25 cellular contexts compared by ENCODE assay signal in the genomic region with DNA sequence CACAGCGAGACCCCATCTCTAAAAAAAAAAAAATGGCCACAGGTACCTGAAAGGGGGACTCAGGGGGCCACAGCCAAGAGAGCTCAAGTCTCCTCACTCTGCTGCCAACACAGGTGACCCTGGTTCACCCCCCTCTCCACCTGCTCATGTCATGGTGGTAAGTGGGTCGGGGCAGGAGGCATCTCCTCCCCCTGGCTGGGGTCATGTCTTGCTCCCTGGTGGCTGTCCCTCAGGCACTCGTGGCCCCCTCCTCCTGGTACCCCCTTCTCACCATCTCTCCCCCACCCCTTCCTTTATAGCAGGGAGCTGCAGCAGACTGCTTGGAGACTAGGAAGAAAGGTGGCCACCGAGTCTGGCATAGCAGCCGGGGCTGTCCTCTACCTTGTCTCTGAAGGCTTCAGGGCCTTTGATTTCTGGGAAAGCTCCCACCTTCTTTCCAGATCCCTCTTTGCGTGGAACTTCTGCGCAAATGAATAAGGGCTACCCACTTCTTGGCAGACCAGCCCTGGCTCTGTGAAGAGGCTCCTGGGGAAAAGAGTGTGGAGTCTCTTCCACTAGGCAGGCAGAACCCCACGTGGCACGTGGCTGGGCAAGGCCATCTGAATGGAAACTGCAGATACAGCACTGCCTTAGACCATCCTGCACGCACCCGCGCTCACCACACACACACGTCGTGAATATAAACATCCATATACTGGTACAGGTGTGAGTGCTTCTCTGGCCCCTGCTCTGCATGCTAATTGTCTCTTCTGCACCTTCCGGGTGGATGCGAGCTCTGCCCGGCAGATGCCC. TPM values are rescaled to one million over a fixed set of nuclear protein-coding genes. Genes with fewer than 3 reads are reported as not detected.
DNase-seq lines count a peak whose midpoint lies in the region; ATAC-seq, FAIRE-seq and TF ChIP-seq lines count a peak whose summit lies in the region.
"Had no signal": no experiment of that assay in that cellular context is flagged by ENCODE, and none has a peak within 500 bp of the region (broad histone marks: within the 10 kb centered on the region; RNA-seq: fewer than 3 reads in every experiment).

No MANE protein-coding gene starts in this region.

- no peak for TF ChIP-seq RAD21 in HepG2 (CRISPR knock-in tag; IDR thresholded peaks at IDR 0.05)

- H3K4me1 Mint-ChIP-seq in endodermal cell, result no peaks in the 10 kb centered on the region

- H3K4me2 ChIP-seq in HepG2 (ENCODE audit: low read depth, low read length) (no peak overlapping the region), osteoblast (ENCODE audit: insufficient read depth, low read length) (no peak overlapping the region)
- H3K4me2 ChIP-seq: BLaER1 treated with 17β-estradiol and CSF1 and Interleukin-3, amounts not matched to agents 10 nM and 100 nM; PC-9; SK-N-SH had no signal

- peaks cover 6% of the 10 kb centered on the region for H3K27me3 Mint-ChIP-seq in endodermal cell (ENCODE audit: insufficient read depth)

- FAIRE-seq in HepG2 (lab: Jason Lieb, UNC), result no peak
- FAIRE-seq: A204.1, D721Med, G401.6, K562 had no signal

- H3K4me1 ChIP-seq in HepG2 (ENCODE audit: insufficient read depth, low read length) (no peaks in the 10 kb centered on the region), right lobe of liver (no peaks in the 10 kb centered on the region), endodermal cell (ENCODE audit: control insufficient read depth, insufficient read depth, low read length) (no peaks in the 10 kb centered on the region), osteoblast (ENCODE audit: insufficient read depth, low read length) (no peaks in the 10 kb centered on the region), upper lobe of right lung (no peaks in the 10 kb centered on the region)
- H3K4me1 ChIP-seq: BLaER1 treated with 17β-estradiol and CSF1 and Interleukin-3, amounts not matched to agents 10 nM and 100 nM had no signal

- no peaks in the 10 kb centered on the region for H3K9me3 Mint-ChIP-seq in endodermal cell
- H3K9me3 Mint-ChIP-seq: CD4-positive, alpha-beta T cell had no signal

- H3K27ac ChIP-seq in HepG2 (ENCODE audit: extremely low read length, insufficient read depth, low read length), result no peak overlapping the region
- no peak overlapping the region for H3K27ac ChIP-seq in right lobe of liver
- no peak overlapping the region for H3K27ac ChIP-seq in endodermal cell (ENCODE audit: low read depth, low read length)
- no peak overlapping the region for H3K27ac ChIP-seq in osteoblast (ENCODE audit: low read depth, low read length)
- no peak overlapping the region for H3K27ac ChIP-seq in upper lobe of right lung
- H3K27ac ChIP-seq: BLaER1 treated with 17β-estradiol and CSF1 and Interleukin-3, amounts not matched to agents 10 nM and 100 nM; PC-9 had no signal

- H3K9ac ChIP-seq in HepG2 (ENCODE audit: insufficient read depth, low read depth, low read length), result no peak overlapping the region
- H3K9ac ChIP-seq in endodermal cell (ENCODE audit: extremely low read depth, low read length, poor library complexity, severe bottlenecking), result no peak overlapping the region
- H3K9ac ChIP-seq: BLaER1 treated with 17β-estradiol and CSF1 and Interleukin-3, amounts not matched to agents 10 nM and 100 nM; SK-N-SH had no signal

- no peak overlapping the region for H3K4me3 ChIP-seq in HepG2 (replicated peaks in 1 of 3; ENCODE audit: insufficient read depth in 1 of 3, low read depth in 2 of 3, low read length in 3 of 3)
- no peak overlapping the region for H3K4me3 ChIP-seq in right lobe of liver
- H3K4me3 ChIP-seq in endodermal cell (ENCODE audit: low read length), result no peak overlapping the region
- no peak overlapping the region for H3K4me3 ChIP-seq in osteoblast (ENCODE audit: insufficient read depth, low read length)
- no peak overlapping the region for H3K4me3 ChIP-seq in upper lobe of right lung
- H3K4me3 ChIP-seq: BLaER1 treated with 17β-estradiol and CSF1 and Interleukin-3, amounts not matched to agents 10 nM and 100 nM; K562; PC-9 had no signal

- H3K36me3 ChIP-seq in HepG2 (replicated peaks in 1 of 2; ENCODE audit: control insufficient read depth in 1 of 2, insufficient read depth in 2 of 2, low read length in 2 of 2) (no peaks in the 10 kb centered on the region), right lobe of liver (no peaks in the 10 kb centered on the region), endodermal cell (ENCODE audit: control insufficient read depth, insufficient read depth, low read length) (no peaks in the 10 kb centered on the region), osteoblast (ENCODE audit: insufficient read depth, low read length) (no peaks in the 10 kb centered on the region), upper lobe of right lung (no peaks in the 10 kb centered on the region)
- H3K36me3 ChIP-seq: BLaER1 treated with 17β-estradiol and CSF1 and Interleukin-3, amounts not matched to agents 10 nM and 100 nM had no signal

- no peak overlapping the region for H3K4me3 Mint-ChIP-seq in endodermal cell
- H3K4me3 Mint-ChIP-seq: CD4-positive, alpha-beta T cell had no signal

- CTCF ChIA-PET in HepG2 (lab: Yijun Ruan, JAX; ENCODE audit: low intra/inter-chr PET ratio, low total read pairs), result no interaction called here

- no TSS peak for BruUV-seq in HepG2 (replicated peaks; lab: Mats Ljungman, UMichigan)

- no peak for DNase-seq in HepG2 (ENCODE audit: low spot score)
- DNase-seq in right lobe of liver, result no peak
- peak; percentile 26 for DNase-seq in endodermal cell
- DNase-seq in osteoblast (ENCODE audit: insufficient read length, low spot score, missing footprints), result peak; percentile 46
- peak; percentile 41 for DNase-seq in upper lobe of right lung
- no peak for DNase-seq in NCI-H446 (lab: John Stamatoyannopoulos, UW)
- DNase-seq in stimulated activated CD4-positive, alpha-beta T cell treated with anti-CD3 and anti-CD28 coated beads, Interleukin-2, amount 100 ng/mL, for 48 hours, result no peak
- DNase-seq: CD4-positive, alpha-beta T cell; Kasumi-1; NCI-H1105; NCI-H1436 treated with DMSO at 0.1 percent for 48 hours; NCI-H187 treated with DMSO at 0.1 percent for 48 hours; NCI-H2107; NCI-H524 treated with DMSO at 0.1 percent for 48 hours; NCI-H774; PC-9; SK-N-SH; SW 1271 had no signal

- WGBS in HepG2 (ENCODE audit: low lambda C conversion rate), result 26% methylated on average over 10 of the region's 17 CpGs
- WGBS in right lobe of liver (ENCODE audit: insufficient coverage, low coverage, low lambda C conversion rate, missing lambda C conversion rate), result 33% methylated on average over 2 of the region's 17 CpGs
- WGBS in endodermal cell (ENCODE audit: insufficient coverage in 1 of 2, insufficient read length in 1 of 2), 2 experiments, result 87% methylated on average over 13 to 17 of the region's 17 CpGs

- H3K27ac Mint-ChIP-seq in endodermal cell, result no peak overlapping the region
- H3K27ac Mint-ChIP-seq: CD4-positive, alpha-beta T cell had no signal

- TF ChIP-seq POLR2A in HepG2 (IDR thresholded peaks at IDR 0.05; ENCODE audit: insufficient read depth in 1 of 2, low read depth in 2 of 2, low read length in 2 of 2) (no peak), right lobe of liver (IDR thresholded peaks at IDR 0.05) (no peak)

- H3K27me3 ChIP-seq in HepG2 (ENCODE audit: control insufficient read depth in 1 of 2, insufficient read depth in 2 of 2, low read length in 2 of 2), result peaks cover 4 to 47% of the 10 kb centered on the region in 2 experiments; a peak in 3 of 5 replicates
- no peaks in the 10 kb centered on the region for H3K27me3 ChIP-seq in right lobe of liver
- H3K27me3 ChIP-seq in endodermal cell (ENCODE audit: control insufficient read depth, insufficient read depth, low read length, poor library complexity, severe bottlenecking), result no peaks in the 10 kb centered on the region
- H3K27me3 ChIP-seq in osteoblast (ENCODE audit: insufficient read depth, low read length), result peaks cover 22% of the 10 kb centered on the region
- peaks cover 8% of the 10 kb centered on the region for H3K27me3 ChIP-seq in upper lobe of right lung
- H3K27me3 ChIP-seq: BLaER1 treated with 17β-estradiol and CSF1 and Interleukin-3, amounts not matched to agents 10 nM and 100 nM had no signal

- H3K79me2 ChIP-seq in HepG2 (ENCODE audit: insufficient read depth, low read length) (no peaks in the 10 kb centered on the region), osteoblast (ENCODE audit: insufficient read depth, low read length) (no peaks in the 10 kb centered on the region)

- in situ Hi-C loops in HepG2 (cut with HindIII; ENCODE audit: extremely low pct_ligation_motif_present, low pct_unique_long_range_greater_than_20kb), result no loop called here

- POLR2A ChIA-PET in HepG2 (lab: Yijun Ruan, JAX), result no interaction called here

- intact Hi-C loops in HepG2 (cut with micrococcal nuclease; ENCODE audit: unreplicated experiment) (no loop called here), right lobe of liver (cut with DNase I) (no loop called here), upper lobe of right lung (cut with DNase I) (no loop called here)

- no peaks in the 10 kb centered on the region for H3K36me3 Mint-ChIP-seq in endodermal cell (ENCODE audit: low read depth)

- no peaks in the 10 kb centered on the region for H3K9me3 ChIP-seq in HepG2 (ENCODE audit: low read length)
- H3K9me3 ChIP-seq in right lobe of liver, result no peaks in the 10 kb centered on the region
- no peaks in the 10 kb centered on the region for H3K9me3 ChIP-seq in endodermal cell (ENCODE audit: control insufficient read depth, low read length)
- H3K9me3 ChIP-seq in osteoblast (ENCODE audit: low read depth, low read length), result no peaks in the 10 kb centered on the region
- no peaks in the 10 kb centered on the region for H3K9me3 ChIP-seq in upper lobe of right lung
- H3K9me3 ChIP-seq: SK-N-SH had no signal

- no peaks in the 10 kb centered on the region for H4K20me1 ChIP-seq in HepG2 (ENCODE audit: insufficient read depth, low read length)
- H4K20me1 ChIP-seq in osteoblast (ENCODE audit: insufficient read depth, low read length), result no peaks in the 10 kb centered on the region
- H4K20me1 ChIP-seq: BLaER1 treated with 17β-estradiol and CSF1 and Interleukin-3, amounts not matched to agents 10 nM and 100 nM had no signal

- H2AFZ ChIP-seq in HepG2 (ENCODE audit: low read length), result no peak overlapping the region
- no peak overlapping the region for H2AFZ ChIP-seq in osteoblast (ENCODE audit: low read length)
- H2AFZ ChIP-seq: PC-9 had no signal

- ATAC-seq in HepG2 (peak; percentile 50), right lobe of liver (no peak), upper lobe of right lung (no peak), HG03378 (IDR thresholded peaks at IDR 0.05; ENCODE audit: unreplicated experiment) (no peak)
- ATAC-seq: K562 had no signal

- TF ChIP-seq EP300 in HepG2 (IDR thresholded peaks at IDR 0.05; ENCODE audit: low read depth in 2 of 2, low read length in 2 of 2) (no peak), HepG2 (CRISPR knock-in tag; IDR thresholded peaks at IDR 0.05; ENCODE audit: borderline replicate concordance) (no peak)

- no peak for TF ChIP-seq CTCF in HepG2 (CRISPR knock-in tag; IDR thresholded peaks at IDR 0.05)
- TF ChIP-seq CTCF in right lobe of liver (IDR thresholded peaks at IDR 0.05), result no peak
- TF ChIP-seq CTCF in endodermal cell (conservative IDR thresholded peaks at IDR 0.05), result no peak
- TF ChIP-seq CTCF in osteoblast (IDR thresholded peaks at IDR 0.05; ENCODE audit: extremely low read depth, low read depth, low read length), result no peak
- TF ChIP-seq CTCF in upper lobe of right lung (IDR thresholded peaks at IDR 0.05), result no peak

RNA-seq across cellular contexts. Expression of a gene that starts 20.1 kb away (rescaled TPM):
- total RNA-seq in HepG2 (2016; rRNA removed; fragmentation: Illumina TruSeq; extraction: Trizol) (7.9 and 9.6 TPM in 2 replicates), right lobe of liver (1 to 10 TPM; 3.1 to 7.3 (median 4.5) TPM), endodermal cell (10 to 100 TPM; 50.5 to 51.3 TPM), osteoblast (10.9 and 14.8 TPM in 2 replicates), upper lobe of right lung (43.1 TPM)
- total RNA-seq in HepG2 (2016; cell fraction: cytosol; rRNA removed; fragmentation: Illumina TruSeq; extraction: Trizol; ENCODE audit: low read depth), result 11.9 and 12.6 TPM in 2 replicates
- 10.4 and 13.2 TPM in 2 replicates for total RNA-seq in HepG2 (2016; cell fraction: insoluble cytoplasmic fraction; rRNA removed; fragmentation: Illumina TruSeq; extraction: Trizol)
- total RNA-seq in HepG2 (2016; cell fraction: membrane; rRNA removed; fragmentation: Illumina TruSeq; extraction: Trizol), result 8.0 and 11.3 TPM in 2 replicates
- 8.0 and 17.5 TPM in 2 replicates for total RNA-seq in HepG2 (2016; cell fraction: nucleus; rRNA removed; fragmentation: Illumina TruSeq; extraction: Trizol)
- 22.9 and 25.7 TPM in 2 replicates for polyA plus RNA-seq in HepG2 (2011; rRNA removed)
- 8.3 and 13.6 TPM in 2 replicates for polyA plus RNA-seq in HepG2 (2011; cell fraction: cytosol; rRNA removed)
- 54.0 and 67.5 TPM in 2 replicates for polyA plus RNA-seq in HepG2 (2011; cell fraction: nucleus; rRNA removed)
- polyA plus RNA-seq in HepG2 (2012), result 21.3 and 21.5 TPM in 2 replicates
- polyA plus RNA-seq in HepG2 (2016; cell fraction: cytosol; fragmentation: Illumina TruSeq; extraction: Trizol; ENCODE audit: low read depth), result 1.2 and 1.7 TPM in 2 replicates
- polyA plus RNA-seq in HepG2 (2016; cell fraction: insoluble cytoplasmic fraction; fragmentation: Illumina TruSeq; extraction: Trizol; ENCODE audit: low read depth), result 9.7 and 15.4 TPM in 2 replicates
- polyA plus RNA-seq in HepG2 (2016; cell fraction: membrane; fragmentation: Illumina TruSeq; extraction: Trizol; ENCODE audit: low read depth), result 4.1 and 4.8 TPM in 2 replicates
- 29.5 and 34.6 TPM in 2 replicates for polyA plus RNA-seq in HepG2 (2016; cell fraction: nucleus; fragmentation: Illumina TruSeq; extraction: Trizol; ENCODE audit: insufficient read depth, low read depth)
- 39.4 and 61.2 TPM in 2 replicates for polyA minus RNA-seq in HepG2 (2011; rRNA and poly(A)+ RNA removed; ENCODE audit: low replicate concordance)
- polyA minus RNA-seq in HepG2 (2011; cell fraction: cytosol; rRNA and poly(A)+ RNA removed), result 16.5 and 19.2 TPM in 2 replicates
- polyA minus RNA-seq in HepG2 (2011; cell fraction: nucleus; rRNA and poly(A)+ RNA removed), result 37.2 and 38.9 TPM in 2 replicates
- 42.8 TPM for polyA plus RNA-seq in endodermal cell (2013, experiment 1 of 2)
- 45.0 TPM for polyA plus RNA-seq in endodermal cell (2013, experiment 2 of 2)

RNA-seq across cellular contexts. Expression of a gene that starts 44.3 kb away (rescaled TPM):
- total RNA-seq in HepG2 (2016; rRNA removed; fragmentation: Illumina TruSeq; extraction: Trizol) (not detected in 2 replicates), right lobe of liver (1 to 10 TPM in 1 of 6 experiments, under 1 TPM in 5; 0.12 to 2.0 (median 0.44) TPM), endodermal cell (10 to 100 TPM in 1 of 2 donors, 1 to 10 TPM in 1; 5.6 to 25.0 TPM), osteoblast (not detected in 2 replicates), upper lobe of right lung (2.6 TPM)
- total RNA-seq in HepG2 (2016; cell fraction: cytosol; rRNA removed; fragmentation: Illumina TruSeq; extraction: Trizol; ENCODE audit: low read depth), result not detected in 2 replicates
- not detected in 2 replicates for total RNA-seq in HepG2 (2016; cell fraction: insoluble cytoplasmic fraction; rRNA removed; fragmentation: Illumina TruSeq; extraction: Trizol)
- total RNA-seq in HepG2 (2016; cell fraction: membrane; rRNA removed; fragmentation: Illumina TruSeq; extraction: Trizol), result not detected in 2 replicates
- not detected in 2 replicates for total RNA-seq in HepG2 (2016; cell fraction: nucleus; rRNA removed; fragmentation: Illumina TruSeq; extraction: Trizol)
- not detected in 2 replicates for polyA plus RNA-seq in HepG2 (2011; rRNA removed)
- not detected in 2 replicates for polyA plus RNA-seq in HepG2 (2011; cell fraction: cytosol; rRNA removed)
- polyA plus RNA-seq in HepG2 (2011; cell fraction: nucleus; rRNA removed), result 0.16 and 0.36 TPM in 2 replicates
- 0.12 TPM in 1 of 2 replicates, not detected in the other for polyA plus RNA-seq in HepG2 (2012)
- polyA plus RNA-seq in HepG2 (2016; cell fraction: cytosol; fragmentation: Illumina TruSeq; extraction: Trizol; ENCODE audit: low read depth), result not detected in 2 replicates
- polyA plus RNA-seq in HepG2 (2016; cell fraction: insoluble cytoplasmic fraction; fragmentation: Illumina TruSeq; extraction: Trizol; ENCODE audit: low read depth), result not detected in 2 replicates
- polyA plus RNA-seq in HepG2 (2016; cell fraction: membrane; fragmentation: Illumina TruSeq; extraction: Trizol; ENCODE audit: low read depth), result not detected in 2 replicates
- not detected in 2 replicates for polyA plus RNA-seq in HepG2 (2016; cell fraction: nucleus; fragmentation: Illumina TruSeq; extraction: Trizol; ENCODE audit: insufficient read depth, low read depth)
- not detected in 2 replicates for polyA minus RNA-seq in HepG2 (2011; rRNA and poly(A)+ RNA removed; ENCODE audit: low replicate concordance)
- not detected in 2 replicates for polyA minus RNA-seq in HepG2 (2011; cell fraction: cytosol; rRNA and poly(A)+ RNA removed)
- not detected in 2 replicates for polyA minus RNA-seq in HepG2 (2011; cell fraction: nucleus; rRNA and poly(A)+ RNA removed)
- 20.2 TPM for polyA plus RNA-seq in endodermal cell (2013, experiment 1 of 2)
- polyA plus RNA-seq in endodermal cell (2013, experiment 2 of 2), result 16.2 TPM
- total RNA-seq: CD4-positive, alpha-beta T cell; K562; M059J had no signal

Comparison
In these comparisons a context has a peak if more than half of its experiments do, and no peak if none do; other contexts are left out.
1. DNase-seq: peak in endodermal cell (single experiment), osteoblast (single experiment) and upper lobe of right lung (single experiment); none in HepG2 (single experiment), right lobe of liver (0 of 3), NCI-H446 (0 of 2) and stimulated activated CD4-positive, alpha-beta T cell treated with anti-CD3 and anti-CD28 coated beads, Interleukin-2, amount 100 ng/mL, for 48 hours (0 of 2).